In the genomic region with DNA sequence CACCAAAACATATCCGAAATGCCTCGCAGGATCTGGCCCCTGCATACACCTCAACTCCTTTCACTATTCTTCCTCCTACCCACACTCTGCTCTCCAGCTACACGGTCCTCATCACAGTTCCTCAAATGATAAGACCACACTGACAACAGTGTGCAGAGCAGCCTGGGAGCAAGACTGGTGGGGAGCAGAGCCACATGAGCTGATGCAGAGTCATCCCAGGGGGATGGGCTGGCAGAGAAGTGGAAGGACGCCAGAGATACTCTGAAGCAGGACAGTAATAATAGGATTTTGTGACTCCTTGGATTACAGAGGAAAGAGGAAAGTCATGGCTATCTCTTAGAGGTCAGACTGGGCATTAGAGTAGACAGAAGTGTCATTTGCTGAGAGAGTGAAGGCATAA, we compare ENCODE assay signal across 1 cellular context.
TF ChIP-seq lines count a peak whose summit lies in the region.
"Not testable (repeated sequence)": the region's sequence is repeated elsewhere in the genome, so short reads cannot be mapped to it uniquely, and the experiment has no call there.

No MANE protein-coding gene starts in this region.

TF ChIP-seq in K562, 482 proteins besides CTCF, POLR2A, EP300 and RAD21 (continued from another document and continues in another):
- TF ChIP-seq, protein P1, sequence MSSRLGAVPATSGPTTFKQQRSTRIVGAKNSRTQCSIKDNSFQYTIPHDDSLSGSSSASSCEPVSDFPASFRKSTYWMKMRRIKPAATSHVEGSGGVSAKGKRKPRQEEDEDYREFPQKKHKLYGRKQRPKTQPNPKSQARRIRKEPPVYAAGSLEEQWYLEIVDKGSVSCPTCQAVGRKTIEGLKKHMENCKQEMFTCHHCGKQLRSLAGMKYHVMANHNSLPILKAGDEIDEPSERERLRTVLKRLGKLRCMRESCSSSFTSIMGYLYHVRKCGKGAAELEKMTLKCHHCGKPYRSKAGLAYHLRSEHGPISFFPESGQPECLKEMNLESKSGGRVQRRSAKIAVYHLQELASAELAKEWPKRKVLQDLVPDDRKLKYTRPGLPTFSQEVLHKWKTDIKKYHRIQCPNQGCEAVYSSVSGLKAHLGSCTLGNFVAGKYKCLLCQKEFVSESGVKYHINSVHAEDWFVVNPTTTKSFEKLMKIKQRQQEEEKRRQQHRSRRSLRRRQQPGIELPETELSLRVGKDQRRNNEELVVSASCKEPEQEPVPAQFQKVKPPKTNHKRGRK (tag; IDR thresholded peaks at IDR 0.05) = 0 out of 2 replicates have a peak, but pooled peaks have one; percentile 23
- TF ChIP-seq NFRKB (IDR thresholded peaks at IDR 0.05; ENCODE audit: low read depth) (peak; percentile 81), RNF2 (IDR thresholded peaks at IDR 0.05) (peak; percentile 60; the same call in 1 of the 2 replicates), JUND (IDR thresholded peaks at IDR 0.05; ENCODE audit: borderline replicate concordance, low read depth, low read length) (peak; percentile 33; the same call in 1 of the 2 replicates), JUND (tag; IDR thresholded peaks at IDR 0.05; ENCODE audit: borderline replicate concordance, low read depth, low read length) (peak; percentile 38; the same call in 1 of the 3 replicates), SMARCA4 (IDR thresholded peaks at IDR 0.05) (peak; percentile 59), ARID1B (IDR thresholded peaks at IDR 0.05) (peak; percentile 56), LEF1 (IDR thresholded peaks at IDR 0.05) (peak; percentile 63; the same call in 1 of the 2 replicates), DPF2 (IDR thresholded peaks at IDR 0.05) (peak; percentile 63), HDAC3 (IDR thresholded peaks at IDR 0.05; ENCODE audit: borderline replicate concordance, partially characterized antibody) (peak; percentile 42), NFE2 (IDR thresholded peaks at IDR 0.05; ENCODE audit: low read depth) (peak; percentile 88), BACH1 (tag; IDR thresholded peaks at IDR 0.05) (0 out of 2 replicates have a peak, but pooled peaks have one; percentile 12), KDM1A (IDR thresholded peaks at IDR 0.05) (0 out of 4 replicates have a peak, but pooled peaks of 1 of the 2 experiments have one; percentile 26), CBX3 (IDR thresholded peaks at IDR 0.05; ENCODE audit: borderline replicate concordance in 1 of 2, low read length in 2 of 2) (peak in 1 of 2 experiments; percentile 32; a peak in 1 of 3 replicates), SUPT5H (IDR thresholded peaks at IDR 0.05) (peak; percentile 52), MTA3 (IDR thresholded peaks at IDR 0.05; ENCODE audit: borderline replicate concordance) (peak; percentile 62; the same call in 1 of the 2 replicates), RCOR1 (IDR thresholded peaks at IDR 0.05; ENCODE audit: borderline replicate concordance in 1 of 2, low read depth in 2 of 2, low read length in 2 of 2) (0 out of 4 replicates have a peak, but pooled peaks of 1 of the 2 experiments have one; percentile 8), NR2C2 (tag; IDR thresholded peaks at IDR 0.05) (peak; percentile 50; the same call in 1 of the 2 replicates), SPI1 (IDR thresholded peaks at IDR 0.05; ENCODE audit: borderline replicate concordance, low read depth, low read length) (peak; percentile 68; the same call in 1 of the 2 replicates), FOXK2 (conservative IDR thresholded peaks at IDR 0.05 in 1 of 2, IDR thresholded peaks at IDR 0.05 in 1 of 2; ENCODE audit: low read depth in 2 of 2) (0 out of 4 replicates have a peak, but pooled peaks of 1 of the 2 experiments have one; percentile 34), MTA1 (IDR thresholded peaks at IDR 0.05; ENCODE audit: borderline replicate concordance) (0 out of 2 replicates have a peak, but pooled peaks have one; percentile 53), TAF9B (IDR thresholded peaks at IDR 0.05; ENCODE audit: partially characterized antibody) (peak; percentile 33), CREM (IDR thresholded peaks at IDR 0.05; ENCODE audit: low read depth) (peak; percentile 40; the same call in 1 of the 2 replicates), MAFG (tag; conservative IDR thresholded peaks at IDR 0.05) (peak; percentile 70; the same call in 1 of the 2 replicates), SMAD3 (CRISPR knock-in tag; conservative IDR thresholded peaks at IDR 0.05) (0 out of 2 replicates have a peak, but pooled peaks have one; percentile 48), MYC (IDR thresholded peaks at IDR 0.05; ENCODE audit: low read depth, low read length) (peak; percentile 30; the same call in 1 of the 2 replicates), ZNF197 (CRISPR knock-in tag; IDR thresholded peaks at IDR 0.05; ENCODE audit: low read depth) (0 out of 2 replicates have a peak, but pooled peaks have one; percentile 6), ZNF41 (CRISPR knock-in tag; conservative IDR thresholded peaks at IDR 0.05) (peak; percentile 77; the same call in 1 of the 2 replicates), MEF2D (tag; conservative IDR thresholded peaks at IDR 0.05; ENCODE audit: low read depth) (0 out of 2 replicates have a peak, but pooled peaks have one; percentile 51), NRF1 (conservative IDR thresholded peaks at IDR 0.05 in 1 of 2, IDR thresholded peaks at IDR 0.05 in 1 of 2) (peak in 1 of 2 experiments; percentile 19; a peak in 1 of 4 replicates), NFIC (IDR thresholded peaks at IDR 0.05) (peak; percentile 62), ZNF583 (CRISPR knock-in tag; IDR thresholded peaks at IDR 0.05) (peak; percentile 70; the same call in 1 of the 2 replicates), TOE1 (IDR thresholded peaks at IDR 0.05; ENCODE audit: borderline replicate concordance) (0 out of 2 replicates have a peak, but pooled peaks have one; percentile 28), MAZ (CRISPR knock-in tag; conservative IDR thresholded peaks at IDR 0.05 in 1 of 2, IDR thresholded peaks at IDR 0.05 in 1 of 2) (peak in 1 of 2 experiments; percentile 30; a peak in 1 of 4 replicates), ZNF354B (CRISPR knock-in tag; IDR thresholded peaks at IDR 0.05) (0 out of 2 replicates have a peak, but pooled peaks have one; percentile 25), ZNF644 (tag; IDR thresholded peaks at IDR 0.05; ENCODE audit: low read depth) (0 out of 2 replicates have a peak, but pooled peaks have one; percentile 64), ZNF766 (CRISPR knock-in tag; conservative IDR thresholded peaks at IDR 0.05) (0 out of 2 replicates have a peak, but pooled peaks have one; percentile 23)
- not testable (repeated sequence) for TF ChIP-seq NR2C2 (CRISPR knock-in tag; IDR thresholded peaks at IDR 0.05); MYC (CRISPR knock-in tag; IDR thresholded peaks at IDR 0.05; ENCODE audit: borderline replicate concordance, low read depth); TOE1 (CRISPR knock-in tag; IDR thresholded peaks at IDR 0.05; ENCODE audit: borderline replicate concordance, low read depth)
- TF ChIP-seq, protein P2, sequence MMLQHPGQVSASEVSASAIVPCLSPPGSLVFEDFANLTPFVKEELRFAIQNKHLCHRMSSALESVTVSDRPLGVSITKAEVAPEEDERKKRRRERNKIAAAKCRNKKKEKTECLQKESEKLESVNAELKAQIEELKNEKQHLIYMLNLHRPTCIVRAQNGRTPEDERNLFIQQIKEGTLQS (IDR thresholded peaks at IDR 0.05) = peak; percentile 9; the same call in 1 of the 2 replicates
- TF ChIP-seq, protein P2 (CRISPR knock-in tag; conservative IDR thresholded peaks at IDR 0.05) = not testable (repeated sequence)
- TF ChIP-seq, protein P3, sequence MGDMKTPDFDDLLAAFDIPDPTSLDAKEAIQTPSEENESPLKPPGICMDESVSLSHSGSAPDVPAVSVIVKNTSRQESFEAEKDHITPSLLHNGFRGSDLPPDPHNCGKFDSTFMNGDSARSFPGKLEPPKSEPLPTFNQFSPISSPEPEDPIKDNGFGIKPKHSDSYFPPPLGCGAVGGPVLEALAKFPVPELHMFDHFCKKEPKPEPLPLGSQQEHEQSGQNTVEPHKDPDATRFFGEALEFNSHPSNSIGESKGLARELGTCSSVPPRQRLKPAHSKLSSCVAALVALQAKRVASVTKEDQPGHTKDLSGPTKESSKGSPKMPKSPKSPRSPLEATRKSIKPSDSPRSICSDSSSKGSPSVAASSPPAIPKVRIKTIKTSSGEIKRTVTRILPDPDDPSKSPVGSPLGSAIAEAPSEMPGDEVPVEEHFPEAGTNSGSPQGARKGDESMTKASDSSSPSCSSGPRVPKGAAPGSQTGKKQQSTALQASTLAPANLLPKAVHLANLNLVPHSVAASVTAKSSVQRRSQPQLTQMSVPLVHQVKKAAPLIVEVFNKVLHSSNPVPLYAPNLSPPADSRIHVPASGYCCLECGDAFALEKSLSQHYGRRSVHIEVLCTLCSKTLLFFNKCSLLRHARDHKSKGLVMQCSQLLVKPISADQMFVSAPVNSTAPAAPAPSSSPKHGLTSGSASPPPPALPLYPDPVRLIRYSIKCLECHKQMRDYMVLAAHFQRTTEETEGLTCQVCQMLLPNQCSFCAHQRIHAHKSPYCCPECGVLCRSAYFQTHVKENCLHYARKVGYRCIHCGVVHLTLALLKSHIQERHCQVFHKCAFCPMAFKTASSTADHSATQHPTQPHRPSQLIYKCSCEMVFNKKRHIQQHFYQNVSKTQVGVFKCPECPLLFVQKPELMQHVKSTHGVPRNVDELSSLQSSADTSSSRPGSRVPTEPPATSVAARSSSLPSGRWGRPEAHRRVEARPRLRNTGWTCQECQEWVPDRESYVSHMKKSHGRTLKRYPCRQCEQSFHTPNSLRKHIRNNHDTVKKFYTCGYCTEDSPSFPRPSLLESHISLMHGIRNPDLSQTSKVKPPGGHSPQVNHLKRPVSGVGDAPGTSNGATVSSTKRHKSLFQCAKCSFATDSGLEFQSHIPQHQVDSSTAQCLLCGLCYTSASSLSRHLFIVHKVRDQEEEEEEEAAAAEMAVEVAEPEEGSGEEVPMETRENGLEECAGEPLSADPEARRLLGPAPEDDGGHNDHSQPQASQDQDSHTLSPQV (IDR thresholded peaks at IDR 0.05) = peak; percentile 86
- TF ChIP-seq, protein P4, sequence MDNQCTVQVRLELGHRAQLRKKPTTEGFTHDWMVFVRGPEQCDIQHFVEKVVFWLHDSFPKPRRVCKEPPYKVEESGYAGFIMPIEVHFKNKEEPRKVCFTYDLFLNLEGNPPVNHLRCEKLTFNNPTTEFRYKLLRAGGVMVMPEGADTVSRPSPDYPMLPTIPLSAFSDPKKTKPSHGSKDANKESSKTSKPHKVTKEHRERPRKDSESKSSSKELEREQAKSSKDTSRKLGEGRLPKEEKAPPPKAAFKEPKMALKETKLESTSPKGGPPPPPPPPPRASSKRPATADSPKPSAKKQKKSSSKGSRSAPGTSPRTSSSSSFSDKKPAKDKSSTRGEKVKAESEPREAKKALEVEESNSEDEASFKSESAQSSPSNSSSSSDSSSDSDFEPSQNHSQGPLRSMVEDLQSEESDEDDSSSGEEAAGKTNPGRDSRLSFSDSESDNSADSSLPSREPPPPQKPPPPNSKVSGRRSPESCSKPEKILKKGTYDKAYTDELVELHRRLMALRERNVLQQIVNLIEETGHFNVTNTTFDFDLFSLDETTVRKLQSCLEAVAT (IDR thresholded peaks at IDR 0.05) = 0 out of 4 replicates have a peak, but pooled peaks of 1 of the 2 experiments have one; percentile 12
- TF ChIP-seq, protein P5, sequence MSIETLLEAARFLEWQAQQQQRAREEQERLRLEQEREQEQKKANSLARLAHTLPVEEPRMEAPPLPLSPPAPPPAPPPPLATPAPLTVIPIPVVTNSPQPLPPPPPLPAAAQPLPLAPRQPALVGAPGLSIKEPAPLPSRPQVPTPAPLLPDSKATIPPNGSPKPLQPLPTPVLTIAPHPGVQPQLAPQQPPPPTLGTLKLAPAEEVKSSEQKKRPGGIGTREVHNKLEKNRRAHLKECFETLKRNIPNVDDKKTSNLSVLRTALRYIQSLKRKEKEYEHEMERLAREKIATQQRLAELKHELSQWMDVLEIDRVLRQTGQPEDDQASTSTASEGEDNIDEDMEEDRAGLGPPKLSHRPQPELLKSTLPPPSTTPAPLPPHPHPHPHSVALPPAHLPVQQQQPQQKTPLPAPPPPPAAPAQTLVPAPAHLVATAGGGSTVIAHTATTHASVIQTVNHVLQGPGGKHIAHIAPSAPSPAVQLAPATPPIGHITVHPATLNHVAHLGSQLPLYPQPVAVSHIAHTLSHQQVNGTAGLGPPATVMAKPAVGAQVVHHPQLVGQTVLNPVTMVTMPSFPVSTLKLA (conservative IDR thresholded peaks at IDR 0.05) = peak; percentile 40 to 49; a peak in 3 of 4 replicates
- TF ChIP-seq, protein P6, sequence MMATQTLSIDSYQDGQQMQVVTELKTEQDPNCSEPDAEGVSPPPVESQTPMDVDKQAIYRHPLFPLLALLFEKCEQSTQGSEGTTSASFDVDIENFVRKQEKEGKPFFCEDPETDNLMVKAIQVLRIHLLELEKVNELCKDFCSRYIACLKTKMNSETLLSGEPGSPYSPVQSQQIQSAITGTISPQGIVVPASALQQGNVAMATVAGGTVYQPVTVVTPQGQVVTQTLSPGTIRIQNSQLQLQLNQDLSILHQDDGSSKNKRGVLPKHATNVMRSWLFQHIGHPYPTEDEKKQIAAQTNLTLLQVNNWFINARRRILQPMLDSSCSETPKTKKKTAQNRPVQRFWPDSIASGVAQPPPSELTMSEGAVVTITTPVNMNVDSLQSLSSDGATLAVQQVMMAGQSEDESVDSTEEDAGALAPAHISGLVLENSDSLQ (IDR thresholded peaks at IDR 0.05) = peak; percentile 64
- TF ChIP-seq, protein P7, sequence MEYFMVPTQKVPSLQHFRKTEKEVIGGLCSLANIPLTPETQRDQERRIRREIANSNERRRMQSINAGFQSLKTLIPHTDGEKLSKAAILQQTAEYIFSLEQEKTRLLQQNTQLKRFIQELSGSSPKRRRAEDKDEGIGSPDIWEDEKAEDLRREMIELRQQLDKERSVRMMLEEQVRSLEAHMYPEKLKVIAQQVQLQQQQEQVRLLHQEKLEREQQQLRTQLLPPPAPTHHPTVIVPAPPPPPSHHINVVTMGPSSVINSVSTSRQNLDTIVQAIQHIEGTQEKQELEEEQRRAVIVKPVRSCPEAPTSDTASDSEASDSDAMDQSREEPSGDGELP (CRISPR knock-in tag; IDR thresholded peaks at IDR 0.05; ENCODE audit: borderline replicate concordance) = 0 out of 2 replicates have a peak, but pooled peaks have one; percentile 20
- TF ChIP-seq, protein P8, sequence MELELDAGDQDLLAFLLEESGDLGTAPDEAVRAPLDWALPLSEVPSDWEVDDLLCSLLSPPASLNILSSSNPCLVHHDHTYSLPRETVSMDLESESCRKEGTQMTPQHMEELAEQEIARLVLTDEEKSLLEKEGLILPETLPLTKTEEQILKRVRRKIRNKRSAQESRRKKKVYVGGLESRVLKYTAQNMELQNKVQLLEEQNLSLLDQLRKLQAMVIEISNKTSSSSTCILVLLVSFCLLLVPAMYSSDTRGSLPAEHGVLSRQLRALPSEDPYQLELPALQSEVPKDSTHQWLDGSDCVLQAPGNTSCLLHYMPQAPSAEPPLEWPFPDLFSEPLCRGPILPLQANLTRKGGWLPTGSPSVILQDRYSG (tag; conservative IDR thresholded peaks at IDR 0.05; ENCODE audit: low read depth) = peak; percentile 51; the same call in 1 of the 2 replicates
- TF ChIP-seq, protein P9, sequence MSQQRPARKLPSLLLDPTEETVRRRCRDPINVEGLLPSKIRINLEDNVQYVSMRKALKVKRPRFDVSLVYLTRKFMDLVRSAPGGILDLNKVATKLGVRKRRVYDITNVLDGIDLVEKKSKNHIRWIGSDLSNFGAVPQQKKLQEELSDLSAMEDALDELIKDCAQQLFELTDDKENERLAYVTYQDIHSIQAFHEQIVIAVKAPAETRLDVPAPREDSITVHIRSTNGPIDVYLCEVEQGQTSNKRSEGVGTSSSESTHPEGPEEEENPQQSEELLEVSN (IDR thresholded peaks at IDR 0.05; ENCODE audit: borderline replicate concordance in 1 of 2, extremely low read depth in 1 of 2, insufficient read depth in 1 of 2, insufficient read length in 1 of 2, low read depth in 1 of 2, low read length in 1 of 2, poor library complexity in 1 of 2, severe bottlenecking in 1 of 2) = peak; percentile 32 to 40
